ENCODE assay signal across 1 cellular context in genomic region chr17:43584666-43585102, GRCh38.
A peak's percentile ranks its signal among the peaks of the same experiment; 100 is the strongest.
TF ChIP-seq lines count a peak whose summit lies in the region.

No MANE protein-coding gene starts in this region.

TF ChIP-seq in HepG2, 621 proteins besides CTCF, POLR2A, EP300 and RAD21 (continued from another document and continues in another):
- TF ChIP-seq, protein P1, sequence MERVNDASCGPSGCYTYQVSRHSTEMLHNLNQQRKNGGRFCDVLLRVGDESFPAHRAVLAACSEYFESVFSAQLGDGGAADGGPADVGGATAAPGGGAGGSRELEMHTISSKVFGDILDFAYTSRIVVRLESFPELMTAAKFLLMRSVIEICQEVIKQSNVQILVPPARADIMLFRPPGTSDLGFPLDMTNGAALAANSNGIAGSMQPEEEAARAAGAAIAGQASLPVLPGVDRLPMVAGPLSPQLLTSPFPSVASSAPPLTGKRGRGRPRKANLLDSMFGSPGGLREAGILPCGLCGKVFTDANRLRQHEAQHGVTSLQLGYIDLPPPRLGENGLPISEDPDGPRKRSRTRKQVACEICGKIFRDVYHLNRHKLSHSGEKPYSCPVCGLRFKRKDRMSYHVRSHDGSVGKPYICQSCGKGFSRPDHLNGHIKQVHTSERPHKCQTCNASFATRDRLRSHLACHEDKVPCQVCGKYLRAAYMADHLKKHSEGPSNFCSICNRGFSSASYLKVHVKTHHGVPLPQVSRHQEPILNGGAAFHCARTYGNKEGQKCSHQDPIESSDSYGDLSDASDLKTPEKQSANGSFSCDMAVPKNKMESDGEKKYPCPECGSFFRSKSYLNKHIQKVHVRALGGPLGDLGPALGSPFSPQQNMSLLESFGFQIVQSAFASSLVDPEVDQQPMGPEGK (CRISPR knock-in tag; IDR thresholded peaks at IDR 0.05): peak; percentile 74
- TF ChIP-seq FOXM1 (CRISPR knock-in tag; IDR thresholded peaks at IDR 0.05): no peak
- peak; percentile 89 for TF ChIP-seq GATAD2A (CRISPR knock-in tag; IDR thresholded peaks at IDR 0.05)
- TF ChIP-seq HNF1B (CRISPR knock-in tag; IDR thresholded peaks at IDR 0.05): 0 out of 2 replicates have a peak, but pooled peaks have one; percentile 27
- TF ChIP-seq ZNF224 (CRISPR knock-in tag; IDR thresholded peaks at IDR 0.05): no peak
- TF ChIP-seq, protein P2, sequence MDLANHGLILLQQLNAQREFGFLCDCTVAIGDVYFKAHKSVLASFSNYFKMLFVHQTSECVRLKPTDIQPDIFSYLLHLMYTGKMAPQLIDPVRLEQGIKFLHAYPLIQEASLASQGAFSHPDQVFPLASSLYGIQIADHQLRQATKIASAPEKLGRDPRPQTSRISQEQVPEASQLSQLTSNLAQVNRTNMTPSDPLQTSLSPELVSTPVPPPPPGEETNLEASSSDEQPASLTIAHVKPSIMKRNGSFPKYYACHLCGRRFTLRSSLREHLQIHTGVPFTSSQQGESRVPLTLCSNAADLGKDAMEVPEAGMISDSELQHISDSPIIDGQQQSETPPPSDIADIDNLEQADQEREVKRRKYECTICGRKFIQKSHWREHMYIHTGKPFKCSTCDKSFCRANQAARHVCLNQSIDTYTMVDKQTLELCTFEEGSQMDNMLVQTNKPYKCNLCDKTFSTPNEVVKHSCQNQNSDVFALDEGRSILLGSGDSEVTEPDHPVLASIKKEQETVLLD (CRISPR knock-in tag; IDR thresholded peaks at IDR 0.05; ENCODE audit: low read depth): no peak
- 0 out of 2 replicates have a peak, but pooled peaks have one; percentile 36 for TF ChIP-seq ZNF724P (CRISPR knock-in tag; IDR thresholded peaks at IDR 0.05; ENCODE audit: borderline replicate concordance)
- no peak for TF ChIP-seq ZNF766 (CRISPR knock-in tag; IDR thresholded peaks at IDR 0.05; ENCODE audit: borderline replicate concordance)
- TF ChIP-seq ZNF615 (CRISPR knock-in tag; IDR thresholded peaks at IDR 0.05; ENCODE audit: borderline replicate concordance): no peak
- no peak for TF ChIP-seq ZNF629 (CRISPR knock-in tag; conservative IDR thresholded peaks at IDR 0.05)
- no peak for TF ChIP-seq ZNF451 (CRISPR knock-in tag; IDR thresholded peaks at IDR 0.05)
- peak; percentile 59; the same call in 1 of the 2 replicates for TF ChIP-seq ZKSCAN1 (IDR thresholded peaks at IDR 0.05; ENCODE audit: low read length)
- TF ChIP-seq NR1H2 (CRISPR knock-in tag; IDR thresholded peaks at IDR 0.05; ENCODE audit: borderline replicate concordance, low read depth): no peak
- no peak for TF ChIP-seq RARG (CRISPR knock-in tag; IDR thresholded peaks at IDR 0.05; ENCODE audit: low read depth)
- TF ChIP-seq, protein P3, sequence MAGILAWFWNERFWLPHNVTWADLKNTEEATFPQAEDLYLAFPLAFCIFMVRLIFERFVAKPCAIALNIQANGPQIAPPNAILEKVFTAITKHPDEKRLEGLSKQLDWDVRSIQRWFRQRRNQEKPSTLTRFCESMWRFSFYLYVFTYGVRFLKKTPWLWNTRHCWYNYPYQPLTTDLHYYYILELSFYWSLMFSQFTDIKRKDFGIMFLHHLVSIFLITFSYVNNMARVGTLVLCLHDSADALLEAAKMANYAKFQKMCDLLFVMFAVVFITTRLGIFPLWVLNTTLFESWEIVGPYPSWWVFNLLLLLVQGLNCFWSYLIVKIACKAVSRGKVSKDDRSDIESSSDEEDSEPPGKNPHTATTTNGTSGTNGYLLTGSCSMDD (CRISPR knock-in tag; IDR thresholded peaks at IDR 0.05): no peak
- TF ChIP-seq ZNF256 (CRISPR knock-in tag; conservative IDR thresholded peaks at IDR 0.05): no peak
- TF ChIP-seq, protein P4, sequence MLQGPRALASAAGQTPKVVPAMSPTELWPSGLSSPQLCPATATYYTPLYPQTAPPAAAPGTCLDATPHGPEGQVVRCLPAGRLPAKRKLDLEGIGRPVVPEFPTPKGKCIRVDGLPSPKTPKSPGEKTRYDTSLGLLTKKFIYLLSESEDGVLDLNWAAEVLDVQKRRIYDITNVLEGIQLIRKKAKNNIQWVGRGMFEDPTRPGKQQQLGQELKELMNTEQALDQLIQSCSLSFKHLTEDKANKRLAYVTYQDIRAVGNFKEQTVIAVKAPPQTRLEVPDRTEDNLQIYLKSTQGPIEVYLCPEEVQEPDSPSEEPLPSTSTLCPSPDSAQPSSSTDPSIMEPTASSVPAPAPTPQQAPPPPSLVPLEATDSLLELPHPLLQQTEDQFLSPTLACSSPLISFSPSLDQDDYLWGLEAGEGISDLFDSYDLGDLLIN (CRISPR knock-in tag; IDR thresholded peaks at IDR 0.05; ENCODE audit: borderline replicate concordance): no peak
- TF ChIP-seq ZNF292 (CRISPR knock-in tag; IDR thresholded peaks at IDR 0.05; ENCODE audit: borderline replicate concordance, low read depth): peak; percentile 68; the same call in 1 of the 2 replicates
- TF ChIP-seq, protein P5, sequence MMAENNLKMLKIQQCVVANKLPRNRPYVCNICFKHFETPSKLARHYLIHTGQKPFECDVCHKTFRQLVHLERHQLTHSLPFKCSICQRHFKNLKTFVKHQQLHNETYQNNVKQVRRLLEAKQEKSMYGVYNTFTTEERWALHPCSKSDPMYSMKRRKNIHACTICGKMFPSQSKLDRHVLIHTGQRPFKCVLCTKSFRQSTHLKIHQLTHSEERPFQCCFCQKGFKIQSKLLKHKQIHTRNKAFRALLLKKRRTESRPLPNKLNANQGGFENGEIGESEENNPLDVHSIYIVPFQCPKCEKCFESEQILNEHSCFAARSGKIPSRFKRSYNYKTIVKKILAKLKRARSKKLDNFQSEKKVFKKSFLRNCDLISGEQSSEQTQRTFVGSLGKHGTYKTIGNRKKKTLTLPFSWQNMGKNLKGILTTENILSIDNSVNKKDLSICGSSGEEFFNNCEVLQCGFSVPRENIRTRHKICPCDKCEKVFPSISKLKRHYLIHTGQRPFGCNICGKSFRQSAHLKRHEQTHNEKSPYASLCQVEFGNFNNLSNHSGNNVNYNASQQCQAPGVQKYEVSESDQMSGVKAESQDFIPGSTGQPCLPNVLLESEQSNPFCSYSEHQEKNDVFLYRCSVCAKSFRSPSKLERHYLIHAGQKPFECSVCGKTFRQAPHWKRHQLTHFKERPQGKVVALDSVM (CRISPR knock-in tag; IDR thresholded peaks at IDR 0.05): no peak
- no peak for TF ChIP-seq ETS1 (CRISPR knock-in tag; IDR thresholded peaks at IDR 0.05)
- TF ChIP-seq KDM2A (CRISPR knock-in tag; IDR thresholded peaks at IDR 0.05; ENCODE audit: borderline replicate concordance, low read depth): no peak
- TF ChIP-seq, protein P6, sequence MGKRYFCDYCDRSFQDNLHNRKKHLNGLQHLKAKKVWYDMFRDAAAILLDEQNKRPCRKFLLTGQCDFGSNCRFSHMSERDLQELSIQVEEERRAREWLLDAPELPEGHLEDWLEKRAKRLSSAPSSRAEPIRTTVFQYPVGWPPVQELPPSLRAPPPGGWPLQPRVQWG (CRISPR knock-in tag; IDR thresholded peaks at IDR 0.05; ENCODE audit: borderline replicate concordance, low read depth): no peak
- TF ChIP-seq PLSCR1 (CRISPR knock-in tag; IDR thresholded peaks at IDR 0.05; ENCODE audit: borderline replicate concordance): no peak
- no peak for TF ChIP-seq ZNF709 (CRISPR knock-in tag; IDR thresholded peaks at IDR 0.05)
- TF ChIP-seq SNAPC5 (CRISPR knock-in tag; IDR thresholded peaks at IDR 0.05; ENCODE audit: borderline replicate concordance): 0 out of 2 replicates have a peak, but pooled peaks have one; percentile 55
- no peak for TF ChIP-seq ZNF235 (CRISPR knock-in tag; IDR thresholded peaks at IDR 0.05; ENCODE audit: borderline replicate concordance)
- TF ChIP-seq, protein P7, sequence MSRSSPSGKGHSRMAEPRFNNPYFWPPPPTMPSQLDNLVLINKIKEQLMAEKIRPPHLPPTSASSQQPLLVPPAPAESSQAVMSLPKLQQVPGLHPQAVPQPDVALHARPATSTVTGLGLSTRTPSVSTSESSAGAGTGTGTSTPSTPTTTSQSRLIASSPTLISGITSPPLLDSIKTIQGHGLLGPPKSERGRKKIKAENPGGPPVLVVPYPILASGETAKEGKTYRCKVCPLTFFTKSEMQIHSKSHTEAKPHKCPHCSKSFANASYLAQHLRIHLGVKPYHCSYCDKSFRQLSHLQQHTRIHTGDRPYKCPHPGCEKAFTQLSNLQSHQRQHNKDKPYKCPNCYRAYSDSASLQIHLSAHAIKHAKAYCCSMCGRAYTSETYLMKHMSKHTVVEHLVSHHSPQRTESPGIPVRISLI (CRISPR knock-in tag; IDR thresholded peaks at IDR 0.05; ENCODE audit: borderline replicate concordance): peak; percentile 67; the same call in 1 of the 2 replicates
- TF ChIP-seq, protein P8, sequence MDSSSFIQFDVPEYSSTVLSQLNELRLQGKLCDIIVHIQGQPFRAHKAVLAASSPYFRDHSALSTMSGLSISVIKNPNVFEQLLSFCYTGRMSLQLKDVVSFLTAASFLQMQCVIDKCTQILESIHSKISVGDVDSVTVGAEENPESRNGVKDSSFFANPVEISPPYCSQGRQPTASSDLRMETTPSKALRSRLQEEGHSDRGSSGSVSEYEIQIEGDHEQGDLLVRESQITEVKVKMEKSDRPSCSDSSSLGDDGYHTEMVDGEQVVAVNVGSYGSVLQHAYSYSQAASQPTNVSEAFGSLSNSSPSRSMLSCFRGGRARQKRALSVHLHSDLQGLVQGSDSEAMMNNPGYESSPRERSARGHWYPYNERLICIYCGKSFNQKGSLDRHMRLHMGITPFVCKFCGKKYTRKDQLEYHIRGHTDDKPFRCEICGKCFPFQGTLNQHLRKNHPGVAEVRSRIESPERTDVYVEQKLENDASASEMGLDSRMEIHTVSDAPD (CRISPR knock-in tag; IDR thresholded peaks at IDR 0.05): peak; percentile 86; the same call in 1 of the 2 replicates
- TF ChIP-seq NKX3-1 (CRISPR knock-in tag; IDR thresholded peaks at IDR 0.05): no peak
- no peak for TF ChIP-seq ZNF230 (CRISPR knock-in tag; IDR thresholded peaks at IDR 0.05)
- no peak; the same call in 1 of the 2 replicates for TF ChIP-seq ZMYM2 (CRISPR knock-in tag; IDR thresholded peaks at IDR 0.05)
- peak; percentile 90 for TF ChIP-seq ZNF614 (CRISPR knock-in tag; IDR thresholded peaks at IDR 0.05; ENCODE audit: borderline replicate concordance)
- no peak for TF ChIP-seq ELK4 (CRISPR knock-in tag; IDR thresholded peaks at IDR 0.05; ENCODE audit: borderline replicate concordance)
- no peak for TF ChIP-seq MXD3 (CRISPR knock-in tag; IDR thresholded peaks at IDR 0.05)
- no peak for TF ChIP-seq ZNF18 (CRISPR knock-in tag; IDR thresholded peaks at IDR 0.05; ENCODE audit: insufficient replicate concordance)
- TF ChIP-seq, protein P9, sequence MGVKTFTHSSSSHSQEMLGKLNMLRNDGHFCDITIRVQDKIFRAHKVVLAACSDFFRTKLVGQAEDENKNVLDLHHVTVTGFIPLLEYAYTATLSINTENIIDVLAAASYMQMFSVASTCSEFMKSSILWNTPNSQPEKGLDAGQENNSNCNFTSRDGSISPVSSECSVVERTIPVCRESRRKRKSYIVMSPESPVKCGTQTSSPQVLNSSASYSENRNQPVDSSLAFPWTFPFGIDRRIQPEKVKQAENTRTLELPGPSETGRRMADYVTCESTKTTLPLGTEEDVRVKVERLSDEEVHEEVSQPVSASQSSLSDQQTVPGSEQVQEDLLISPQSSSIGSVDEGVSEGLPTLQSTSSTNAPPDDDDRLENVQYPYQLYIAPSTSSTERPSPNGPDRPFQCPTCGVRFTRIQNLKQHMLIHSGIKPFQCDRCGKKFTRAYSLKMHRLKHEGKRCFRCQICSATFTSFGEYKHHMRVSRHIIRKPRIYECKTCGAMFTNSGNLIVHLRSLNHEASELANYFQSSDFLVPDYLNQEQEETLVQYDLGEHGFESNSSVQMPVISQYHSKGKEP (CRISPR knock-in tag; IDR thresholded peaks at IDR 0.05): no peak
- TF ChIP-seq ISX (CRISPR knock-in tag; conservative IDR thresholded peaks at IDR 0.05): no peak
- TF ChIP-seq SRY (CRISPR knock-in tag; IDR thresholded peaks at IDR 0.05): no peak
